Comparison of ENCODE assay signal across 1 cellular context in genomic region chr9:68778635-68779034, GRCh38.
TF ChIP-seq lines count a peak whose summit lies in the region.

No MANE protein-coding gene starts in this region.

TF ChIP-seq in K562, 482 proteins besides CTCF, POLR2A, EP300 and RAD21 (continued from another document and continues in another):
- TF ChIP-seq ELK3 (CRISPR knock-in tag; IDR thresholded peaks at IDR 0.05) (no peak), ZNF764 (CRISPR knock-in tag; IDR thresholded peaks at IDR 0.05; ENCODE audit: low read depth) (no peak), KAT8 (IDR thresholded peaks at IDR 0.05; ENCODE audit: low read depth) (no peak), ZNF696 (CRISPR knock-in tag; conservative IDR thresholded peaks at IDR 0.05) (no peak), NUFIP1 (IDR thresholded peaks at IDR 0.05; ENCODE audit: partially characterized antibody) (no peak), DMBX1 (CRISPR knock-in tag; IDR thresholded peaks at IDR 0.05; ENCODE audit: borderline replicate concordance) (no peak), PHF21A (IDR thresholded peaks at IDR 0.05; ENCODE audit: borderline replicate concordance, low read depth) (no peak), LCOR (CRISPR knock-in tag; IDR thresholded peaks at IDR 0.05) (no peak), GABPB1 (CRISPR knock-in tag; IDR thresholded peaks at IDR 0.05) (no peak), ARHGAP35 (IDR thresholded peaks at IDR 0.05; ENCODE audit: partially characterized antibody) (no peak), NR3C1 (CRISPR knock-in tag; IDR thresholded peaks at IDR 0.05) (no peak), ZNF165 (CRISPR knock-in tag; IDR thresholded peaks at IDR 0.05; ENCODE audit: borderline replicate concordance) (no peak), NFIC (IDR thresholded peaks at IDR 0.05) (peak; percentile 15; the same call in 1 of the 2 replicates), ZNF75A (CRISPR knock-in tag; IDR thresholded peaks at IDR 0.05) (no peak), CREB1 (IDR thresholded peaks at IDR 0.05) (no peak), CREB1 (CRISPR knock-in tag; IDR thresholded peaks at IDR 0.05) (no peak), DIDO1 (tag; IDR thresholded peaks at IDR 0.05; ENCODE audit: low read depth) (no peak), MEIS2 (IDR thresholded peaks at IDR 0.05; ENCODE audit: partially characterized antibody) (no peak), ZNF217 (CRISPR knock-in tag; IDR thresholded peaks at IDR 0.05) (no peak), RBM22 (IDR thresholded peaks at IDR 0.05; ENCODE audit: low read depth, low read length, poor library complexity, severe bottlenecking) (no peak), XRCC3 (IDR thresholded peaks at IDR 0.05) (no peak), ZNF3 (CRISPR knock-in tag; IDR thresholded peaks at IDR 0.05) (no peak), ZNF232 (CRISPR knock-in tag; IDR thresholded peaks at IDR 0.05) (no peak), HNRNPH1 (optimal IDR thresholded peaks at IDR 0.05; ENCODE audit: low read depth, low read length) (no peak), FOXA1 (IDR thresholded peaks at IDR 0.05; ENCODE audit: borderline replicate concordance) (no peak), NFE2L1 (tag; IDR thresholded peaks at IDR 0.05; ENCODE audit: borderline replicate concordance, low read depth) (no peak), ZFP1 (CRISPR knock-in tag; IDR thresholded peaks at IDR 0.05) (no peak), ZMIZ1 (IDR thresholded peaks at IDR 0.05; ENCODE audit: low read depth in 2 of 2, low read length in 2 of 2) (no peak), ZNF23 (CRISPR knock-in tag; IDR thresholded peaks at IDR 0.05) (no peak), TAF9B (IDR thresholded peaks at IDR 0.05; ENCODE audit: partially characterized antibody) (peak; percentile 47), ZNF449 (CRISPR knock-in tag; IDR thresholded peaks at IDR 0.05) (no peak), MCM7 (IDR thresholded peaks at IDR 0.05) (no peak), OTX1 (CRISPR knock-in tag; IDR thresholded peaks at IDR 0.05) (no peak), ZNF431 (CRISPR knock-in tag; IDR thresholded peaks at IDR 0.05) (no peak), RBM25 (IDR thresholded peaks at IDR 0.05; ENCODE audit: low read depth, low read length, severe bottlenecking) (no peak), NKRF (IDR thresholded peaks at IDR 0.05; ENCODE audit: borderline replicate concordance) (no peak), SIN3B (IDR thresholded peaks at IDR 0.05; ENCODE audit: low read depth) (no peak), MED1 (CRISPR knock-in tag; IDR thresholded peaks at IDR 0.05; ENCODE audit: borderline replicate concordance) (no peak), ZNF445 (CRISPR knock-in tag; IDR thresholded peaks at IDR 0.05; ENCODE audit: low read depth) (no peak)
- TF ChIP-seq, protein P1, sequence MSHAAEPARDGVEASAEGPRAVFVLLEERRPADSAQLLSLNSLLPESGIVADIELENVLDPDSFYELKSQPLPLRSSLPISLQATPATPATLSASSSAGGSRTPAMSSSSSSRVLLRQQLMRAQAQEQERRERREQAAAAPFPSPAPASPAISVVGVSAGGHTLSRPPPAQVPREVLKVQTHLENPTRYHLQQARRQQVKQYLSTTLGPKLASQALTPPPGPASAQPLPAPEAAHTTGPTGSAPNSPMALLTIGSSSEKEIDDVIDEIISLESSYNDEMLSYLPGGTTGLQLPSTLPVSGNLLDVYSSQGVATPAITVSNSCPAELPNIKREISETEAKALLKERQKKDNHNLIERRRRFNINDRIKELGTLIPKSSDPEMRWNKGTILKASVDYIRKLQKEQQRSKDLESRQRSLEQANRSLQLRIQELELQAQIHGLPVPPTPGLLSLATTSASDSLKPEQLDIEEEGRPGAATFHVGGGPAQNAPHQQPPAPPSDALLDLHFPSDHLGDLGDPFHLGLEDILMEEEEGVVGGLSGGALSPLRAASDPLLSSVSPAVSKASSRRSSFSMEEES (CRISPR knock-in tag; IDR thresholded peaks at IDR 0.05) = peak; percentile 77
- TF ChIP-seq, protein P2, sequence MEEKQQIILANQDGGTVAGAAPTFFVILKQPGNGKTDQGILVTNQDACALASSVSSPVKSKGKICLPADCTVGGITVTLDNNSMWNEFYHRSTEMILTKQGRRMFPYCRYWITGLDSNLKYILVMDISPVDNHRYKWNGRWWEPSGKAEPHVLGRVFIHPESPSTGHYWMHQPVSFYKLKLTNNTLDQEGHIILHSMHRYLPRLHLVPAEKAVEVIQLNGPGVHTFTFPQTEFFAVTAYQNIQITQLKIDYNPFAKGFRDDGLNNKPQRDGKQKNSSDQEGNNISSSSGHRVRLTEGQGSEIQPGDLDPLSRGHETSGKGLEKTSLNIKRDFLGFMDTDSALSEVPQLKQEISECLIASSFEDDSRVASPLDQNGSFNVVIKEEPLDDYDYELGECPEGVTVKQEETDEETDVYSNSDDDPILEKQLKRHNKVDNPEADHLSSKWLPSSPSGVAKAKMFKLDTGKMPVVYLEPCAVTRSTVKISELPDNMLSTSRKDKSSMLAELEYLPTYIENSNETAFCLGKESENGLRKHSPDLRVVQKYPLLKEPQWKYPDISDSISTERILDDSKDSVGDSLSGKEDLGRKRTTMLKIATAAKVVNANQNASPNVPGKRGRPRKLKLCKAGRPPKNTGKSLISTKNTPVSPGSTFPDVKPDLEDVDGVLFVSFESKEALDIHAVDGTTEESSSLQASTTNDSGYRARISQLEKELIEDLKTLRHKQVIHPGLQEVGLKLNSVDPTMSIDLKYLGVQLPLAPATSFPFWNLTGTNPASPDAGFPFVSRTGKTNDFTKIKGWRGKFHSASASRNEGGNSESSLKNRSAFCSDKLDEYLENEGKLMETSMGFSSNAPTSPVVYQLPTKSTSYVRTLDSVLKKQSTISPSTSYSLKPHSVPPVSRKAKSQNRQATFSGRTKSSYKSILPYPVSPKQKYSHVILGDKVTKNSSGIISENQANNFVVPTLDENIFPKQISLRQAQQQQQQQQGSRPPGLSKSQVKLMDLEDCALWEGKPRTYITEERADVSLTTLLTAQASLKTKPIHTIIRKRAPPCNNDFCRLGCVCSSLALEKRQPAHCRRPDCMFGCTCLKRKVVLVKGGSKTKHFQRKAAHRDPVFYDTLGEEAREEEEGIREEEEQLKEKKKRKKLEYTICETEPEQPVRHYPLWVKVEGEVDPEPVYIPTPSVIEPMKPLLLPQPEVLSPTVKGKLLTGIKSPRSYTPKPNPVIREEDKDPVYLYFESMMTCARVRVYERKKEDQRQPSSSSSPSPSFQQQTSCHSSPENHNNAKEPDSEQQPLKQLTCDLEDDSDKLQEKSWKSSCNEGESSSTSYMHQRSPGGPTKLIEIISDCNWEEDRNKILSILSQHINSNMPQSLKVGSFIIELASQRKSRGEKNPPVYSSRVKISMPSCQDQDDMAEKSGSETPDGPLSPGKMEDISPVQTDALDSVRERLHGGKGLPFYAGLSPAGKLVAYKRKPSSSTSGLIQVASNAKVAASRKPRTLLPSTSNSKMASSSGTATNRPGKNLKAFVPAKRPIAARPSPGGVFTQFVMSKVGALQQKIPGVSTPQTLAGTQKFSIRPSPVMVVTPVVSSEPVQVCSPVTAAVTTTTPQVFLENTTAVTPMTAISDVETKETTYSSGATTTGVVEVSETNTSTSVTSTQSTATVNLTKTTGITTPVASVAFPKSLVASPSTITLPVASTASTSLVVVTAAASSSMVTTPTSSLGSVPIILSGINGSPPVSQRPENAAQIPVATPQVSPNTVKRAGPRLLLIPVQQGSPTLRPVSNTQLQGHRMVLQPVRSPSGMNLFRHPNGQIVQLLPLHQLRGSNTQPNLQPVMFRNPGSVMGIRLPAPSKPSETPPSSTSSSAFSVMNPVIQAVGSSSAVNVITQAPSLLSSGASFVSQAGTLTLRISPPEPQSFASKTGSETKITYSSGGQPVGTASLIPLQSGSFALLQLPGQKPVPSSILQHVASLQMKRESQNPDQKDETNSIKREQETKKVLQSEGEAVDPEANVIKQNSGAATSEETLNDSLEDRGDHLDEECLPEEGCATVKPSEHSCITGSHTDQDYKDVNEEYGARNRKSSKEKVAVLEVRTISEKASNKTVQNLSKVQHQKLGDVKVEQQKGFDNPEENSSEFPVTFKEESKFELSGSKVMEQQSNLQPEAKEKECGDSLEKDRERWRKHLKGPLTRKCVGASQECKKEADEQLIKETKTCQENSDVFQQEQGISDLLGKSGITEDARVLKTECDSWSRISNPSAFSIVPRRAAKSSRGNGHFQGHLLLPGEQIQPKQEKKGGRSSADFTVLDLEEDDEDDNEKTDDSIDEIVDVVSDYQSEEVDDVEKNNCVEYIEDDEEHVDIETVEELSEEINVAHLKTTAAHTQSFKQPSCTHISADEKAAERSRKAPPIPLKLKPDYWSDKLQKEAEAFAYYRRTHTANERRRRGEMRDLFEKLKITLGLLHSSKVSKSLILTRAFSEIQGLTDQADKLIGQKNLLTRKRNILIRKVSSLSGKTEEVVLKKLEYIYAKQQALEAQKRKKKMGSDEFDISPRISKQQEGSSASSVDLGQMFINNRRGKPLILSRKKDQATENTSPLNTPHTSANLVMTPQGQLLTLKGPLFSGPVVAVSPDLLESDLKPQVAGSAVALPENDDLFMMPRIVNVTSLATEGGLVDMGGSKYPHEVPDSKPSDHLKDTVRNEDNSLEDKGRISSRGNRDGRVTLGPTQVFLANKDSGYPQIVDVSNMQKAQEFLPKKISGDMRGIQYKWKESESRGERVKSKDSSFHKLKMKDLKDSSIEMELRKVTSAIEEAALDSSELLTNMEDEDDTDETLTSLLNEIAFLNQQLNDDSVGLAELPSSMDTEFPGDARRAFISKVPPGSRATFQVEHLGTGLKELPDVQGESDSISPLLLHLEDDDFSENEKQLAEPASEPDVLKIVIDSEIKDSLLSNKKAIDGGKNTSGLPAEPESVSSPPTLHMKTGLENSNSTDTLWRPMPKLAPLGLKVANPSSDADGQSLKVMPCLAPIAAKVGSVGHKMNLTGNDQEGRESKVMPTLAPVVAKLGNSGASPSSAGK (IDR thresholded peaks at IDR 0.05) = peak; percentile 64
- TF ChIP-seq, protein P3, sequence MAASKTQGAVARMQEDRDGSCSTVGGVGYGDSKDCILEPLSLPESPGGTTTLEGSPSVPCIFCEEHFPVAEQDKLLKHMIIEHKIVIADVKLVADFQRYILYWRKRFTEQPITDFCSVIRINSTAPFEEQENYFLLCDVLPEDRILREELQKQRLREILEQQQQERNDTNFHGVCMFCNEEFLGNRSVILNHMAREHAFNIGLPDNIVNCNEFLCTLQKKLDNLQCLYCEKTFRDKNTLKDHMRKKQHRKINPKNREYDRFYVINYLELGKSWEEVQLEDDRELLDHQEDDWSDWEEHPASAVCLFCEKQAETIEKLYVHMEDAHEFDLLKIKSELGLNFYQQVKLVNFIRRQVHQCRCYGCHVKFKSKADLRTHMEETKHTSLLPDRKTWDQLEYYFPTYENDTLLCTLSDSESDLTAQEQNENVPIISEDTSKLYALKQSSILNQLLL (CRISPR knock-in tag; IDR thresholded peaks at IDR 0.05; ENCODE audit: borderline replicate concordance) = no peak
